Comparison of ENCODE assay signal across 20 cellular contexts in the genomic region with DNA sequence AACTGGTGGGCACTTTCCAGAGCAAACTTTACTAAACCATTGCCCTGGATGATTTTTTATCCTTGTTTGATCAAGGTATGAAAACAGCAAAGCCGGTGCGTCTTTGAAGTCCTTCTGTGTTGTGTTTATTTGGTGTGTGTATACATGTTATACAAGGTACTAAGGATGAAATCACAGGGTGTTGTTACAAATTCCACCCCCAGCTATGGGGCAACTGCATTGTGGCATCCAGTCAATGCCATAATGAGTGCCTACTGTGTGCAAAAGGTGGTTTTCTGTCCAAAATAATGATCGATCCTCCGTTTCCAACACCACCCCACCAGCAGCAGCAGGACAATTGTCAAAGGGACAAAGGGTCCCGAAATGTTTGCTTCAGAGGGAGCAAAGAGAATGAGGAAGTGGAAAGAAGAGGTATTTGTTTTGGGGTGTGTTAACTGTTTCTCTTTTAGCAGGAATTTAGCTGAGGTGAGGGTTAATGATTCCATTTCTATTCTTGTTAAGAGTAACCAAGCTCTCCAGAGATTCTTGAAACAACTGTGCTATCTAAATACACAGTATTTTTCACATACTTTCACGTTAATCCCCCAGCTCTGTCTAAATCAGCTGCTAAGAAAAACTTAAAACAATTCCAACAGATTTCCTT.
DNase-seq lines count a peak whose midpoint lies in the region; ATAC-seq and TF ChIP-seq lines count a peak whose summit lies in the region.
"Had no signal": no experiment of that assay in that cellular context is flagged by ENCODE, and none has a peak within 500 bp of the region (broad histone marks: within the 10 kb centered on the region; RNA-seq: fewer than 3 reads in every experiment).

No MANE protein-coding gene starts in this region.

- intact Hi-C loops in PC-3 (cut with micrococcal nuclease) = loop anchor here (5.0 kb wide), 2 partner anchors 99 to 321 kb away; no protein-coding TSS in a partner anchor
- intact Hi-C loops in sigmoid colon (cut with DNase I) = loop anchor here (5.0 to 10.0 kb wide), 3 partner anchors 306 to 773 kb away; partner anchors contain the start of gene RAD23B

- no peaks in the 10 kb centered on the region for H3K27me3 ChIP-seq in ACC112 (ENCODE audit: insufficient read depth, low read length)
- H3K27me3 ChIP-seq in PC-3 (ENCODE audit: low read length) = no peaks in the 10 kb centered on the region
- H3K27me3 ChIP-seq in foreskin keratinocyte = no peaks in the 10 kb centered on the region
- no peaks in the 10 kb centered on the region for H3K27me3 ChIP-seq in sigmoid colon
- H3K27me3 ChIP-seq: dorsolateral prefrontal cortex, upper lobe of right lung had no signal

- H3K4me2 ChIP-seq in PC-3 (ENCODE audit: low read length) = peak overlapping the region; percentile 86

- H3K27ac ChIP-seq in ACC112 (ENCODE audit: low read depth, low read length) (peak overlapping the region; percentile 93), PC-3 (ENCODE audit: low read length) (peak overlapping the region; percentile 98; the same call in 1 of the 2 replicates), foreskin keratinocyte (peak overlapping the region; percentile 74), sigmoid colon (peak overlapping the region; percentile 66 to 77 (median 73))
- H3K27ac ChIP-seq: C4-2B, dorsolateral prefrontal cortex, upper lobe of right lung had no signal

- H3K79me2 ChIP-seq in ACC112 (ENCODE audit: control insufficient read depth, insufficient read depth, low read length, unreplicated experiment) (no peaks in the 10 kb centered on the region), PC-3 (ENCODE audit: low read length) (no peaks in the 10 kb centered on the region)

- CTCF ChIA-PET in PC-3 (lab: Charles Lee) = no interaction called here

- TF ChIP-seq EP300 in sigmoid colon (IDR thresholded peaks at IDR 0.05) = no peak

- TF ChIP-seq CTCF in PC-3 (conservative IDR thresholded peaks at IDR 0.05; ENCODE audit: low read depth, low read length) (no peak), foreskin keratinocyte (conservative IDR thresholded peaks at IDR 0.05) (no peak), sigmoid colon (IDR thresholded peaks at IDR 0.05) (no peak), GM10266 (IDR thresholded peaks at IDR 0.05; ENCODE audit: control insufficient read depth, insufficient read depth, low read depth, missing control alignments) (no peak)

- H4K20me1 ChIP-seq in PC-3 (ENCODE audit: low read length) = no peaks in the 10 kb centered on the region

- BruUV-seq in PC-3 (replicated peaks; lab: Mats Ljungman, UMichigan) = no TSS peak

- H3K4me3 ChIP-seq in ACC112 (ENCODE audit: low read depth, low read length) = no peak overlapping the region
- H3K4me3 ChIP-seq in PC-3 (ENCODE audit: low read length) = no peak overlapping the region
- no peak overlapping the region for H3K4me3 ChIP-seq in sigmoid colon
- H3K4me3 ChIP-seq: adrenal gland, dorsolateral prefrontal cortex, upper lobe of right lung had no signal

- H3F3A ChIP-seq in PC-3 (ENCODE audit: low read length, unreplicated experiment) = peaks cover 8% of the 10 kb centered on the region

- H3K9me3 ChIP-seq in PC-3 (ENCODE audit: low read length) (no peaks in the 10 kb centered on the region), sigmoid colon (no peaks in the 10 kb centered on the region)
- H3K9me3 ChIP-seq: adrenal gland, upper lobe of right lung had no signal

- ATAC-seq in PC-3 (no peak), foreskin keratinocyte (no peak), HG03175 (IDR thresholded peaks at IDR 0.05; ENCODE audit: unreplicated experiment) (no peak), GM21825 (IDR thresholded peaks at IDR 0.05; ENCODE audit: unreplicated experiment) (no peak)
- ATAC-seq: T-helper 17 cell had no signal

- TF ChIP-seq POLR2A in sigmoid colon (IDR thresholded peaks at IDR 0.05) = no peak

- H2AFZ ChIP-seq in ACC112 (ENCODE audit: low read length, unreplicated experiment) (peak overlapping the region; percentile 20), PC-3 (ENCODE audit: low read length) (no peak overlapping the region)

- H3K4me1 ChIP-seq in ACC112 (ENCODE audit: control insufficient read depth, insufficient read depth, low read length, unreplicated experiment) (peaks cover 45% of the 10 kb centered on the region), PC-3 (ENCODE audit: insufficient read depth, low read length) (peaks cover 28% of the 10 kb centered on the region), foreskin keratinocyte (peaks cover 34% of the 10 kb centered on the region), sigmoid colon (peaks cover 0 to 46% (median 41%) of the 10 kb centered on the region in 4 donors)

- no peaks in the 10 kb centered on the region for H3K36me3 ChIP-seq in ACC112 (ENCODE audit: insufficient read depth, low read length)
- H3K36me3 ChIP-seq in PC-3 (ENCODE audit: low read depth, low read length) = no peaks in the 10 kb centered on the region
- no peaks in the 10 kb centered on the region for H3K36me3 ChIP-seq in sigmoid colon
- H3K36me3 ChIP-seq: adrenal gland, upper lobe of right lung had no signal

- POLR2A ChIA-PET in PC-3 (lab: Charles Lee; ENCODE audit: unreplicated experiment) = no interaction called here

- no peak overlapping the region for H3K9ac ChIP-seq in PC-3 (ENCODE audit: low read length)

- 14 to 65% methylated on average over 6 of the region's 6 CpGs for WGBS in sigmoid colon, 2 donors

- no peak for DNase-seq in PC-3
- DNase-seq in foreskin keratinocyte = no peak
- no peak for DNase-seq in sigmoid colon
- no peak for DNase-seq in HuH-7 (ENCODE audit: low spot score)
- DNase-seq in GM10266 (ENCODE audit: extremely low spot score) = no peak
- DNase-seq: activated CD4-positive, alpha-beta T cell treated with anti-CD3 and anti-CD28 coated beads, Interleukin-2, amount 50 U/mL, for 4 hours; activated gamma-delta T cell treated with Interleukin-2 at 50 U/mL for 16 hours; dorsolateral prefrontal cortex; NCI-H1436 treated with DMSO at 0.1 percent for 48 hours; NCI-H2171; NCI-H526 treated with DMSO at 0.1 percent for 48 hours; SHP77 treated with DMSO at 0.1 percent for 48 hours; stimulated activated CD4-positive, alpha-beta T cell treated with anti-CD3 and anti-CD28 coated beads, Interleukin-2, amount 100 ng/mL, for 24 hours; T-helper 17 cell; upper lobe of right lung had no signal

- H3K9me2 ChIP-seq in PC-3 (replicated peaks; ENCODE audit: low read length) = no peaks in the 10 kb centered on the region
